ENCODE assay signal across 11 cellular contexts in the genomic region with DNA sequence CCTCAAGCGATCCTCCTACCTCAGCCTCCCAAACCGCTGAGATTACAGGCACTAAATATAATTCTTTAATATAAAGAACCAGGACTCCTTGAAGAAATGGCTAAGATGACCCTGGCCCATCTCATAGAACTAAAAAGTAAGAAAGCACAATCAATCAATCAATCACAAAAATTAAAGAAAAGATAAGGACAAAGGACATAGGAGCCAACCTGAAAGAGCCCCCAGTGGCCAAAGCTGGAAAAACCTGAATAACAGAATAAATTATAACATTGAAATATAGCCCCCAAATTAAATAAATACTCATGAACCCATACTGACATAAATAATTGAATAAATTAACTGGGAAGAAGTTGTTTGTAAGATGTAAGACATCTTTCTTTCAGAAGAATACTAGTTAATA. TPM values are rescaled to one million over a fixed set of nuclear protein-coding genes. Genes with fewer than 3 reads are reported as not detected.
DNase-seq lines count a peak whose midpoint lies in the region; ATAC-seq, FAIRE-seq and TF ChIP-seq lines count a peak whose summit lies in the region.
"Had no signal": no experiment of that assay in that cellular context is flagged by ENCODE, and none has a peak within 500 bp of the region (broad histone marks: within the 10 kb centered on the region; RNA-seq: fewer than 3 reads in every experiment).

No MANE protein-coding gene starts in this region.

- H3K4me1 ChIP-seq in liver (ENCODE audit: control insufficient read depth in 4 of 4, insufficient read depth in 4 of 4, low read length in 3 of 4) (peaks cover 0 to 1% (median 0%) of the 10 kb centered on the region in 4 donors), HepG2 (ENCODE audit: insufficient read depth, low read length) (no peaks in the 10 kb centered on the region), PC-9 (replicated peaks; ENCODE audit: insufficient read depth) (peaks cover 6% of the 10 kb centered on the region; the same call in 1 of the 2 replicates), endothelial cell of umbilical vein (ENCODE audit: control insufficient read depth, extremely low read depth, insufficient read depth, low read length) (peaks cover 3% of the 10 kb centered on the region)

- H3K9me3 Mint-ChIP-seq in type B pancreatic cell = no peaks in the 10 kb centered on the region
- H3K9me3 Mint-ChIP-seq: CD14-positive monocyte had no signal

- peaks cover 7% of the 10 kb centered on the region; the same call in 1 of the 2 replicates for H3F3A ChIP-seq in PC-9 (ENCODE audit: insufficient read depth, low read depth)

- H4K20me1 ChIP-seq in HepG2 (ENCODE audit: insufficient read depth, low read length) (no peaks in the 10 kb centered on the region), PC-9 (ENCODE audit: insufficient read depth) (no peaks in the 10 kb centered on the region), endothelial cell of umbilical vein (replicated peaks; ENCODE audit: control insufficient read depth, extremely low read depth, insufficient read depth, low read length) (no peaks in the 10 kb centered on the region)

- no peaks in the 10 kb centered on the region for H3K9me3 ChIP-seq in liver (ENCODE audit: control insufficient read depth in 4 of 4, low read length in 3 of 4)
- no peaks in the 10 kb centered on the region for H3K9me3 ChIP-seq in HepG2 (ENCODE audit: low read length)
- no peaks in the 10 kb centered on the region for H3K9me3 ChIP-seq in PC-9 (ENCODE audit: insufficient read depth, low read depth)
- no peaks in the 10 kb centered on the region for H3K9me3 ChIP-seq in endothelial cell of umbilical vein (replicated peaks; ENCODE audit: control insufficient read depth, insufficient read depth, low read length)

- BruUV-seq in HepG2 (replicated peaks; lab: Mats Ljungman, UMichigan) (no TSS peak), PC-9 (replicated peaks; lab: Mats Ljungman, UMichigan) (no TSS peak), endothelial cell of umbilical vein (replicated peaks; lab: Mats Ljungman, UMichigan) (no TSS peak)

- H3K79me2 ChIP-seq in HepG2 (ENCODE audit: insufficient read depth, low read length) (no peaks in the 10 kb centered on the region), PC-9 (ENCODE audit: low read depth) (no peaks in the 10 kb centered on the region), endothelial cell of umbilical vein (ENCODE audit: control insufficient read depth, insufficient read depth, low read length) (no peaks in the 10 kb centered on the region)

- no peak for TF ChIP-seq EP300 in HepG2 (IDR thresholded peaks at IDR 0.05; ENCODE audit: low read depth in 2 of 2, low read length in 2 of 2)
- no peak for TF ChIP-seq EP300 in HepG2 (CRISPR knock-in tag; IDR thresholded peaks at IDR 0.05; ENCODE audit: borderline replicate concordance)

- H3K27me3 ChIP-seq in liver (ENCODE audit: control insufficient read depth in 4 of 4, insufficient read depth in 4 of 4, low read length in 3 of 4) (no peaks in the 10 kb centered on the region), HepG2 (ENCODE audit: control insufficient read depth in 1 of 2, insufficient read depth in 2 of 2, low read length in 2 of 2) (peaks cover 0 to 3% of the 10 kb centered on the region in 2 experiments; a peak in 1 of 5 replicates), PC-9 (ENCODE audit: insufficient read depth, low read depth) (no peaks in the 10 kb centered on the region), endothelial cell of umbilical vein (ENCODE audit: control insufficient read depth in 2 of 2, insufficient read depth in 2 of 2, low read length in 2 of 2) (no peaks in the 10 kb centered on the region)

- DNase-seq in HepG2 (ENCODE audit: low spot score) (no peak), PC-9 (no peak), endothelial cell of umbilical vein (ENCODE audit: low read depth, low spot score) (no peak), type B pancreatic cell (ENCODE audit: extremely low spot score, unreplicated experiment) (no peak), NCI-H2227 (lab: John Stamatoyannopoulos, UW; ENCODE audit: unreplicated experiment) (no peak), GF-D8 (lab: John Stamatoyannopoulos, UW) (no peak), activated T-cell treated with anti-CD3 and anti-CD28 coated beads for 4 hours (no peak)
- DNase-seq: activated CD4-positive, alpha-beta T cell treated with anti-CD3 and anti-CD28 coated beads, Interleukin-2, amount 50 U/mL, for 48 hours; NCI-H1436 had no signal

- H3K36me3 ChIP-seq in liver (ENCODE audit: control insufficient read depth in 4 of 4, insufficient read depth in 3 of 4, low read depth in 1 of 4, low read length in 3 of 4) = no peaks in the 10 kb centered on the region
- H3K36me3 ChIP-seq in HepG2 (replicated peaks in 1 of 2; ENCODE audit: control insufficient read depth in 1 of 2, insufficient read depth in 2 of 2, low read length in 2 of 2) = no peaks in the 10 kb centered on the region
- H3K36me3 ChIP-seq in PC-9 (ENCODE audit: low read depth) = no peaks in the 10 kb centered on the region
- no peaks in the 10 kb centered on the region for H3K36me3 ChIP-seq in endothelial cell of umbilical vein (ENCODE audit: control insufficient read depth in 2 of 2, extremely low read depth in 1 of 2, insufficient read depth in 2 of 2, low read length in 2 of 2)

- no peaks in the 10 kb centered on the region for H3K9me1 ChIP-seq in endothelial cell of umbilical vein (replicated peaks; ENCODE audit: control insufficient read depth, extremely low read depth, insufficient read depth, low read length)

- H3K4me3 Mint-ChIP-seq in type B pancreatic cell = no peak overlapping the region
- H3K4me3 Mint-ChIP-seq: CD14-positive monocyte had no signal

- FAIRE-seq in HepG2 (lab: Jason Lieb, UNC) (no peak), endothelial cell of umbilical vein (lab: Jason Lieb, UNC) (no peak)

- H3K4me1 Mint-ChIP-seq in type B pancreatic cell (ENCODE audit: unreplicated experiment) = no peaks in the 10 kb centered on the region

- H3K27me3 Mint-ChIP-seq in type B pancreatic cell = no peaks in the 10 kb centered on the region

- CTCF ChIA-PET in HepG2 (lab: Yijun Ruan, JAX; ENCODE audit: low intra/inter-chr PET ratio, low total read pairs) (no interaction called here), PC-9 (lab: Charles Lee) (interaction anchor here (0.5 to 0.6 kb wide), 2 partner anchors 59 to 339 kb away, joined by 3 read pairs; no protein-coding TSS in a partner anchor), endothelial cell of umbilical vein (lab: Charles Lee) (interaction anchor here (0.5 to 1.5 kb wide), 8 partner anchors 9 to 127 kb away, joined by 3 to 5 read pairs (median 4); partner anchors contain the start of genes HAX1 and NUP210L)

- H3K4me3 ChIP-seq in liver (ENCODE audit: low read depth in 1 of 3, low read length in 3 of 3) (no peak overlapping the region), HepG2 (replicated peaks in 1 of 3; ENCODE audit: insufficient read depth in 1 of 3, low read depth in 2 of 3, low read length in 3 of 3) (no peak overlapping the region), PC-9 (no peak overlapping the region), endothelial cell of umbilical vein (replicated peaks in 1 of 3; ENCODE audit: insufficient read depth in 1 of 3, low read depth in 1 of 3, low read length in 3 of 3) (no peak overlapping the region)

- no peak overlapping the region for H3K4me2 ChIP-seq in HepG2 (ENCODE audit: low read depth, low read length)
- H3K4me2 ChIP-seq in PC-9 = no peak overlapping the region
- no peak overlapping the region for H3K4me2 ChIP-seq in endothelial cell of umbilical vein (ENCODE audit: insufficient read depth, low read length)

- H3K27ac Mint-ChIP-seq in type B pancreatic cell = no peak overlapping the region
- H3K27ac Mint-ChIP-seq: CD14-positive monocyte had no signal

- TF ChIP-seq POLR2A in HepG2 (IDR thresholded peaks at IDR 0.05; ENCODE audit: insufficient read depth in 1 of 2, low read depth in 2 of 2, low read length in 2 of 2) (no peak), endothelial cell of umbilical vein (IDR thresholded peaks at IDR 0.05; ENCODE audit: low read depth, low read length) (no peak)

- H3K9ac ChIP-seq in liver (ENCODE audit: low read depth in 1 of 2, low read length in 2 of 2) (no peak overlapping the region), HepG2 (ENCODE audit: insufficient read depth, low read depth, low read length) (no peak overlapping the region), endothelial cell of umbilical vein (replicated peaks; ENCODE audit: extremely low read depth, insufficient read depth, low read length) (no peak overlapping the region)

- H3K36me3 Mint-ChIP-seq in type B pancreatic cell = no peaks in the 10 kb centered on the region
- H3K36me3 Mint-ChIP-seq: CD14-positive monocyte had no signal

- intact Hi-C loops in HepG2 (cut with micrococcal nuclease; ENCODE audit: unreplicated experiment) (no loop called here), PC-9 (cut with micrococcal nuclease; ENCODE audit: unreplicated experiment) (no loop called here), endothelial cell of umbilical vein (cut with micrococcal nuclease) (no loop called here)

- no peaks in the 10 kb centered on the region; the same call in 1 of the 2 replicates for H3K9me2 ChIP-seq in PC-9 (ENCODE audit: insufficient read depth)

- dilution Hi-C loops in endothelial cell of umbilical vein (cut with MboI; ENCODE audit: extremely low pct_ligation_motif_present, low sequenced_read_pairs) = no loop called here

- TF ChIP-seq RAD21 in liver (IDR thresholded peaks at IDR 0.05) (peak in 1 of 2 donors; percentile 16), HepG2 (CRISPR knock-in tag; IDR thresholded peaks at IDR 0.05) (no peak)

- POLR2A ChIA-PET in HepG2 (lab: Yijun Ruan, JAX) = no interaction called here
- POLR2A ChIA-PET in PC-9 (lab: Charles Lee; ENCODE audit: unreplicated experiment) = no interaction called here
- POLR2A ChIA-PET in endothelial cell of umbilical vein (lab: Charles Lee) = no interaction called here

- in situ Hi-C loops in HepG2 (cut with HindIII; ENCODE audit: extremely low pct_ligation_motif_present, low pct_unique_long_range_greater_than_20kb) = no loop called here

- TF ChIP-seq CTCF in liver (IDR thresholded peaks at IDR 0.05; ENCODE audit: low read depth, low read length, missing input control) (peak; percentile 10), HepG2 (CRISPR knock-in tag; IDR thresholded peaks at IDR 0.05) (no peak), PC-9 (conservative IDR thresholded peaks at IDR 0.05) (peak; percentile 67), endothelial cell of umbilical vein (IDR thresholded peaks at IDR 0.05; ENCODE audit: extremely low read depth in 1 of 2, insufficient read depth in 1 of 2, low read depth in 1 of 2, low read length in 2 of 2) (peak; percentile 23 to 32), type B pancreatic cell (conservative IDR thresholded peaks at IDR 0.05) (peak; percentile 72)

- H3K27ac ChIP-seq in liver (ENCODE audit: low read depth in 1 of 2, low read length in 2 of 2) (no peak overlapping the region), HepG2 (ENCODE audit: extremely low read length, insufficient read depth, low read length) (no peak overlapping the region), PC-9 (no peak overlapping the region), endothelial cell of umbilical vein (ENCODE audit: insufficient read depth, low read depth, low read length) (no peak overlapping the region)

- no peak overlapping the region for H2AFZ ChIP-seq in HepG2 (ENCODE audit: low read length)
- H2AFZ ChIP-seq in PC-9 = no peak overlapping the region
- no peak overlapping the region for H2AFZ ChIP-seq in endothelial cell of umbilical vein (ENCODE audit: low read depth, low read length)

- ATAC-seq in HepG2 = no peak

- 99% methylated on average over 2 of the region's 2 CpGs for WGBS in liver
- 93% methylated on average over 2 of the region's 2 CpGs for WGBS in HepG2 (ENCODE audit: low lambda C conversion rate)

RNA-seq across cellular contexts. Expression of gene NUP210L, which starts 8.9 kb away (rescaled TPM):
- total RNA-seq in liver (under 1 TPM in 1 of 2 donors, not detected in 1; 0.08 TPM), HepG2 (2016; rRNA removed; fragmentation: Illumina TruSeq; extraction: Trizol) (not detected in 2 replicates), PC-9 (2021) (not detected in 2 replicates), endothelial cell of umbilical vein (0.07 TPM in 1 of 2 replicates, not detected in the other), type B pancreatic cell (ENCODE audit: low replicate concordance) (0.07 TPM in 1 of 2 replicates, not detected in the other)
- polyA plus RNA-seq in liver (not detected), HepG2 (2011; rRNA removed) (not detected in 2 replicates), endothelial cell of umbilical vein (0.01 TPM in 1 of 2 replicates, not detected in the other)
- not detected in 2 replicates for total RNA-seq in HepG2 (2016; cell fraction: cytosol; rRNA removed; fragmentation: Illumina TruSeq; extraction: Trizol; ENCODE audit: low read depth)
- total RNA-seq in HepG2 (2016; cell fraction: insoluble cytoplasmic fraction; rRNA removed; fragmentation: Illumina TruSeq; extraction: Trizol) = not detected in 2 replicates
- total RNA-seq in HepG2 (2016; cell fraction: membrane; rRNA removed; fragmentation: Illumina TruSeq; extraction: Trizol) = not detected in 2 replicates
- total RNA-seq in HepG2 (2016; cell fraction: nucleus; rRNA removed; fragmentation: Illumina TruSeq; extraction: Trizol) = not detected in 2 replicates
- not detected in 2 replicates for polyA plus RNA-seq in HepG2 (2011; cell fraction: cytosol; rRNA removed)
- not detected in 2 replicates for polyA plus RNA-seq in HepG2 (2011; cell fraction: nucleus; rRNA removed)
- polyA plus RNA-seq in HepG2 (2012) = not detected in 2 replicates
- not detected in 2 replicates for polyA plus RNA-seq in HepG2 (2016; cell fraction: cytosol; fragmentation: Illumina TruSeq; extraction: Trizol; ENCODE audit: low read depth)
- not detected in 2 replicates for polyA plus RNA-seq in HepG2 (2016; cell fraction: insoluble cytoplasmic fraction; fragmentation: Illumina TruSeq; extraction: Trizol; ENCODE audit: low read depth)
- not detected in 2 replicates for polyA plus RNA-seq in HepG2 (2016; cell fraction: membrane; fragmentation: Illumina TruSeq; extraction: Trizol; ENCODE audit: low read depth)
- polyA plus RNA-seq in HepG2 (2016; cell fraction: nucleus; fragmentation: Illumina TruSeq; extraction: Trizol; ENCODE audit: insufficient read depth, low read depth) = not detected in 2 replicates
- polyA minus RNA-seq in HepG2 (2011; rRNA and poly(A)+ RNA removed; ENCODE audit: low replicate concordance) = 0.04 TPM in 1 of 2 replicates, not detected in the other
- not detected in 2 replicates for polyA minus RNA-seq in HepG2 (2011; cell fraction: cytosol; rRNA and poly(A)+ RNA removed)
- polyA minus RNA-seq in HepG2 (2011; cell fraction: nucleus; rRNA and poly(A)+ RNA removed) = 0.12 TPM in 1 of 2 replicates, not detected in the other
- 0.01 TPM in 1 of 2 replicates, not detected in the other for polyA plus RNA-seq in endothelial cell of umbilical vein (2011; cell fraction: cytosol; rRNA removed)
- 0.07 TPM in 2 replicates for polyA plus RNA-seq in endothelial cell of umbilical vein (2011; cell fraction: nucleus; rRNA removed)
- not detected in 2 replicates for polyA plus RNA-seq in endothelial cell of umbilical vein (2012)
- polyA minus RNA-seq in endothelial cell of umbilical vein = 0.04 TPM in 1 of 2 replicates, not detected in the other
- polyA minus RNA-seq in endothelial cell of umbilical vein (2011; cell fraction: cytosol; rRNA and poly(A)+ RNA removed) = not detected
- 0.10 TPM in 2 replicates for polyA minus RNA-seq in endothelial cell of umbilical vein (2011; cell fraction: nucleus; rRNA and poly(A)+ RNA removed)
- polyA plus RNA-seq: CD14-positive monocyte had no signal

RNA-seq across cellular contexts. Expression of gene TPM3, which starts 45.9 kb away (rescaled TPM):
- 100 to 1,000 TPM in 1 of 2 donors, 10 to 100 TPM in 1; 89.6 to 120 TPM for total RNA-seq in liver
- polyA plus RNA-seq in liver = 100 to 1,000 TPM; 105 to 113 TPM
- 307 and 481 TPM in 2 replicates for total RNA-seq in HepG2 (2016; rRNA removed; fragmentation: Illumina TruSeq; extraction: Trizol)
- 53.8 and 55.7 TPM in 2 replicates for total RNA-seq in HepG2 (2016; cell fraction: cytosol; rRNA removed; fragmentation: Illumina TruSeq; extraction: Trizol; ENCODE audit: low read depth)
- total RNA-seq in HepG2 (2016; cell fraction: insoluble cytoplasmic fraction; rRNA removed; fragmentation: Illumina TruSeq; extraction: Trizol) = 323 and 475 TPM in 2 replicates
- total RNA-seq in HepG2 (2016; cell fraction: membrane; rRNA removed; fragmentation: Illumina TruSeq; extraction: Trizol) = 138 and 148 TPM in 2 replicates
- 108 and 115 TPM in 2 replicates for total RNA-seq in HepG2 (2016; cell fraction: nucleus; rRNA removed; fragmentation: Illumina TruSeq; extraction: Trizol)
- polyA plus RNA-seq in HepG2 (2011; rRNA removed) = 131 and 160 TPM in 2 replicates
- polyA plus RNA-seq in HepG2 (2011; cell fraction: cytosol; rRNA removed) = 118 and 149 TPM in 2 replicates
- 45.9 and 62.4 TPM in 2 replicates for polyA plus RNA-seq in HepG2 (2011; cell fraction: nucleus; rRNA removed)
- 153 and 194 TPM in 2 replicates for polyA plus RNA-seq in HepG2 (2012)
- polyA plus RNA-seq in HepG2 (2016; cell fraction: cytosol; fragmentation: Illumina TruSeq; extraction: Trizol; ENCODE audit: low read depth) = 89.5 and 101 TPM in 2 replicates
- polyA plus RNA-seq in HepG2 (2016; cell fraction: insoluble cytoplasmic fraction; fragmentation: Illumina TruSeq; extraction: Trizol; ENCODE audit: low read depth) = 611 and 615 TPM in 2 replicates
- polyA plus RNA-seq in HepG2 (2016; cell fraction: membrane; fragmentation: Illumina TruSeq; extraction: Trizol; ENCODE audit: low read depth) = 145 TPM in 2 replicates
- polyA plus RNA-seq in HepG2 (2016; cell fraction: nucleus; fragmentation: Illumina TruSeq; extraction: Trizol; ENCODE audit: insufficient read depth, low read depth) = 192 and 200 TPM in 2 replicates
- 66.0 and 182 TPM in 2 replicates for polyA minus RNA-seq in HepG2 (2011; rRNA and poly(A)+ RNA removed; ENCODE audit: low replicate concordance)
- polyA minus RNA-seq in HepG2 (2011; cell fraction: cytosol; rRNA and poly(A)+ RNA removed) = 56.6 and 67.6 TPM in 2 replicates
- polyA minus RNA-seq in HepG2 (2011; cell fraction: nucleus; rRNA and poly(A)+ RNA removed) = 52.8 and 54.2 TPM in 2 replicates
- 375 and 491 TPM in 2 replicates for total RNA-seq in PC-9 (2021)
- 924 and 927 TPM in 2 replicates for total RNA-seq in endothelial cell of umbilical vein
- polyA plus RNA-seq in endothelial cell of umbilical vein = 318 and 395 TPM in 2 replicates
- 562 and 745 TPM in 2 replicates for polyA plus RNA-seq in endothelial cell of umbilical vein (2011; cell fraction: cytosol; rRNA removed)
- polyA plus RNA-seq in endothelial cell of umbilical vein (2011; cell fraction: nucleus; rRNA removed) = 337 and 551 TPM in 2 replicates
- 684 and 993 TPM in 2 replicates for polyA plus RNA-seq in endothelial cell of umbilical vein (2012)
- 233 and 252 TPM in 2 replicates for polyA minus RNA-seq in endothelial cell of umbilical vein
- 118 TPM for polyA minus RNA-seq in endothelial cell of umbilical vein (2011; cell fraction: cytosol; rRNA and poly(A)+ RNA removed)
- 96.0 and 101 TPM in 2 replicates for polyA minus RNA-seq in endothelial cell of umbilical vein (2011; cell fraction: nucleus; rRNA and poly(A)+ RNA removed)
- 263 and 371 TPM in 2 replicates for total RNA-seq in type B pancreatic cell (ENCODE audit: low replicate concordance)
